Comparison of ENCODE assay signal across 22 cellular contexts in genomic region chr17:3682033-3682432, GRCh38. TPM values are rescaled to one million over a fixed set of nuclear protein-coding genes. Genes with fewer than 3 reads are reported as not detected.
DNase-seq lines count a peak whose midpoint lies in the region; FAIRE-seq and TF ChIP-seq lines count a peak whose summit lies in the region.
"Had no signal": no experiment of that assay in that cellular context is flagged by ENCODE, and none has a peak within 500 bp of the region (broad histone marks: within the 10 kb centered on the region; RNA-seq: fewer than 3 reads in every experiment).

No MANE protein-coding gene starts in this region.

- H3K4me3 ChIP-seq in kidney (ENCODE audit: low read length in 2 of 2), result no peak overlapping the region
- H3K4me3 ChIP-seq: BLaER1, lung, suprapubic skin, uterus had no signal

- FAIRE-seq in kidney (lab: Jason Lieb, UNC), result no peak
- FAIRE-seq: A204.1, keratinocyte, TTC549 had no signal

- peak overlapping the region; percentile 10 for H3K27ac Mint-ChIP-seq in activated CD4-positive, alpha-beta T cell treated with anti-CD3 and anti-CD28 coated beads, Interleukin-2, amount 10 ng/mL, durations not matched to agents 24 days and 14 days

- no peaks in the 10 kb centered on the region for H3K4me1 ChIP-seq in kidney (ENCODE audit: control insufficient read depth in 1 of 2, insufficient read depth in 1 of 2, low read depth in 1 of 2, low read length in 2 of 2)
- H3K4me1 ChIP-seq: suprapubic skin, uterus had no signal

- intact Hi-C loops in activated CD4-positive, alpha-beta T cell treated with anti-CD3 and anti-CD28 coated beads, Interleukin-2, amount 10 ng/mL, durations not matched to agents 24 days and 14 days (cut with micrococcal nuclease), result loop anchor here (5.0 kb wide), 1 partner anchor 145 kb away; no protein-coding TSS in a partner anchor
- intact Hi-C loops in kidney (cut with DNase I), result no loop called here

- H3K9ac ChIP-seq in kidney (ENCODE audit: low read length in 2 of 2), result no peak overlapping the region
- H3K9ac ChIP-seq: BLaER1 had no signal

- peaks cover 41% of the 10 kb centered on the region for H3K36me3 Mint-ChIP-seq in activated CD4-positive, alpha-beta T cell treated with anti-CD3 and anti-CD28 coated beads, Interleukin-2, amount 10 ng/mL, durations not matched to agents 24 days and 14 days (ENCODE audit: low read depth)

- TF ChIP-seq CTCF in kidney (IDR thresholded peaks at IDR 0.05; ENCODE audit: borderline replicate concordance, extremely low read depth, insufficient read depth), result no peak

- no peaks in the 10 kb centered on the region for H3K27me3 Mint-ChIP-seq in activated CD4-positive, alpha-beta T cell treated with anti-CD3 and anti-CD28 coated beads, Interleukin-2, amount 10 ng/mL, durations not matched to agents 24 days and 14 days

- H3K27ac ChIP-seq in kidney (ENCODE audit: low read depth in 2 of 2, low read length in 2 of 2), result no peak overlapping the region
- H3K27ac ChIP-seq in substantia nigra (ENCODE audit: low read depth, low read length, poor library complexity, severe bottlenecking), result no peak overlapping the region
- H3K27ac ChIP-seq: BLaER1, suprapubic skin, uterus had no signal

- H3K4me1 Mint-ChIP-seq in activated CD4-positive, alpha-beta T cell treated with anti-CD3 and anti-CD28 coated beads, Interleukin-2, amount 10 ng/mL, durations not matched to agents 24 days and 14 days, result peaks cover 22% of the 10 kb centered on the region

- DNase-seq in activated CD4-positive, alpha-beta T cell treated with anti-CD3 and anti-CD28 coated beads, Interleukin-2, amount 10 ng/mL, durations not matched to agents 24 days and 14 days, result no peak
- DNase-seq in activated CD4-positive, alpha-beta T cell treated with anti-CD3 and anti-CD28 coated beads, Interleukin-2, amount 50 U/mL, for 1 hour, result no peak
- DNase-seq in kidney, result peak; percentile 63
- no peak for DNase-seq in substantia nigra (lab: John Stamatoyannopoulos, UW)
- DNase-seq: activated CD4-positive, alpha-beta T cell treated with anti-CD3 and anti-CD28 coated beads for 48 hours; activated naive CD4-positive, alpha-beta T cell treated with Interleukin-2 at 50 U/mL for 16 hours; aorta; central memory CD4-positive, alpha-beta T cell; EL; foreskin melanocyte; hypothalamus; NCI-H1417 treated with DMSO at 0.1 percent for 48 hours; NCI-H510A treated with DMSO at 0.1 percent for 48 hours; stimulated activated CD4-positive, alpha-beta T cell treated with anti-CD3 and anti-CD28 coated beads, Interleukin-12 subunit alpha, Interleukin-12 subunit beta, amount 100 ng/mL, for 4 hours; stimulated activated CD8-positive, alpha-beta memory T cell treated with anti-CD3 and anti-CD28 coated beads, Interleukin-4, amount 100 ng/mL, for 48 hours; uterus had no signal

- no peak overlapping the region for H3K4me3 Mint-ChIP-seq in activated CD4-positive, alpha-beta T cell treated with anti-CD3 and anti-CD28 coated beads, Interleukin-2, amount 10 ng/mL, durations not matched to agents 24 days and 14 days

- H3K9me3 ChIP-seq in kidney (ENCODE audit: control insufficient read depth in 1 of 2, low read length in 2 of 2), result no peaks in the 10 kb centered on the region
- H3K9me3 ChIP-seq: BLaER1, suprapubic skin, uterus had no signal

- H3K36me3 ChIP-seq in kidney (ENCODE audit: control insufficient read depth in 1 of 2, insufficient read depth in 2 of 2, low read length in 2 of 2), result no peaks in the 10 kb centered on the region
- H3K36me3 ChIP-seq: suprapubic skin, uterus had no signal

- H3K9me3 Mint-ChIP-seq in activated CD4-positive, alpha-beta T cell treated with anti-CD3 and anti-CD28 coated beads, Interleukin-2, amount 10 ng/mL, durations not matched to agents 24 days and 14 days, result no peaks in the 10 kb centered on the region

RNA-seq across cellular contexts. Expression of gene EMC6, which starts 13.4 kb away (rescaled TPM):
- 69.4 and 70.5 TPM in 2 replicates for total RNA-seq in activated CD4-positive, alpha-beta T cell treated with anti-CD3 and anti-CD28 coated beads, Interleukin-2, amount 10 ng/mL, durations not matched to agents 24 days and 14 days
- total RNA-seq in kidney, result 25.6 TPM
- 77.1 TPM for polyA plus RNA-seq in kidney (ENCODE audit: insufficient read depth, low read depth, low replicate concordance)

RNA-seq across cellular contexts. Expression of gene TAX1BP3, which starts 13.7 kb away (rescaled TPM):
- total RNA-seq in activated CD4-positive, alpha-beta T cell treated with anti-CD3 and anti-CD28 coated beads, Interleukin-2, amount 10 ng/mL, durations not matched to agents 24 days and 14 days, result 28.7 and 29.0 TPM in 2 replicates
- total RNA-seq in kidney, result 158 TPM
- 128 TPM for polyA plus RNA-seq in kidney (ENCODE audit: insufficient read depth, low read depth, low replicate concordance)

RNA-seq across cellular contexts. Expression of gene P2RX5, which starts 13.9 kb away (rescaled TPM):
- total RNA-seq in activated CD4-positive, alpha-beta T cell treated with anti-CD3 and anti-CD28 coated beads, Interleukin-2, amount 10 ng/mL, durations not matched to agents 24 days and 14 days, result 92.3 and 92.8 TPM in 2 replicates
- total RNA-seq in kidney, result 8.4 TPM
- not detected for polyA plus RNA-seq in kidney (ENCODE audit: insufficient read depth, low read depth, low replicate concordance)

RNA-seq across cellular contexts. Expression of gene HASPIN, which starts 41.7 kb away (rescaled TPM):
- 25.1 and 25.3 TPM in 2 replicates for total RNA-seq in activated CD4-positive, alpha-beta T cell treated with anti-CD3 and anti-CD28 coated beads, Interleukin-2, amount 10 ng/mL, durations not matched to agents 24 days and 14 days
- total RNA-seq in kidney, result 0.38 TPM
- polyA plus RNA-seq in kidney (ENCODE audit: insufficient read depth, low read depth, low replicate concordance), result not detected
- polyA plus RNA-seq: aorta had no signal

RNA-seq across cellular contexts. Expression of gene CTNS, which starts 45.5 kb away (rescaled TPM):
- 46.7 and 48.1 TPM in 2 replicates for total RNA-seq in activated CD4-positive, alpha-beta T cell treated with anti-CD3 and anti-CD28 coated beads, Interleukin-2, amount 10 ng/mL, durations not matched to agents 24 days and 14 days
- 15.7 TPM for total RNA-seq in kidney
- 11.9 TPM for polyA plus RNA-seq in kidney (ENCODE audit: insufficient read depth, low read depth, low replicate concordance)
